Comparison of ENCODE assay signal across 8 cellular contexts in the genomic region with DNA sequence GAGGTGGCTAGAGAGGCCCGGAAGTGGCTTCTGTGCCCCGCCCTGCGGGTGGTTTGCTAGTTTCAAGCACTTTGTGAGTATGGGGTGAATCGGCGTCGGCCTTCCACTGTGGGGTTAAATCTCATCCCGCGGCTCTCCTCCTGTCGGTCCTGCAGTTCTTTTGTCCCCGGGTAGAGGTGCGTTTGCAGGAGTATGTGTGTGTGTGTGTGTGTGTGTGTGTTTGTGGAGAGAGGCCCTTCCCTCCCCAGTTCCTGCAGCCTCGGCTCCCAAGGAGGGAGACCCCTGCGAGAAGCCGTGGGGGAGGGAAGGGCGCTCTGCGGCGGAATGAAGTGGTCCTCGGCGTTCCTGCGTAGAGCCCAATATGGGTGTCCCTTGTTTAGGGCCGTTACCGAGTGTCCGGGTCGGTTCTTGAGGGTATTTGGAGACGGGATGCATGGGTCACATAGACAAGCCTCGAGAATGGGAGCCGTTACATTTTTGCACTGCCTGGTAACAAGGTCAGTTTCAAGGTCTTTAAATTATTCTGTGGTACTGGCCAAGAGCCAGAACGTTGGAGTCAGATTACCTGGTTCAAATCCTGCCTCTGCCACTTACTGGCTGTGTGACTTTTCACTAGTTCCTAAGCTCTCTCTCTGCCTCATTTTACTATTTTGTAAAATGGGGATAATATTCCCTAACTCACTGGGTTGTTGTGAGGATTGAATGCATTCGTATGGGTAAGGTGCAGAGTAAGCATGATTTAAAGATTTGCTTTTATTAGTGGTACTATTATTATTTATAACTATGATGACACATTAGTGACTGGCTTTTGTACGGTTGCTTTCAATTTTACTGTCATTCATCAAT. TPM values are rescaled to one million over a fixed set of nuclear protein-coding genes. Genes with fewer than 3 reads are reported as not detected.
DNase-seq lines count a peak whose midpoint lies in the region; ATAC-seq, FAIRE-seq and TF ChIP-seq lines count a peak whose summit lies in the region.

A gene (plus strand): TSS at position 56 of the 846 bp plus-strand sequence. CDS start 9,640 bp downstream, outside the sequence.

- DNase-seq in D721Med (ENCODE audit: insufficient read length, low spot score) (peak; percentile 75), HT1080 (ENCODE audit: low read depth) (peak; percentile 81), OCI-M1 (lab: John Stamatoyannopoulos, UW) (peak; percentile 97), activated T-cell treated with anti-CD3 and anti-CD28 coated beads for 4 hours (peak; percentile 74), erythroblast (lab: John Stamatoyannopoulos, UW) (peak; percentile 89 to 91)
- peak; percentile 91 for DNase-seq in stimulated activated CD8-positive, alpha-beta memory T cell treated with anti-CD3 and anti-CD28 coated beads, Interleukin-4, amount 100 ng/mL, for 48 hours

- H3K36me3 ChIP-seq in mucosa of rectum (ENCODE audit: control insufficient read depth in 2 of 2, insufficient read depth in 2 of 2, low read length in 2 of 2): no peaks in the 10 kb centered on the region

- TF ChIP-seq CTCF in D721Med (IDR thresholded peaks at IDR 0.05; ENCODE audit: insufficient read depth, missing control alignments): no peak

- no peaks in the 10 kb centered on the region for H3K9me3 ChIP-seq in mucosa of rectum (ENCODE audit: control insufficient read depth in 2 of 2, low read length in 2 of 2)

- peak; percentile 80 for TF ChIP-seq POLR2A in erythroblast (IDR thresholded peaks at IDR 0.05; ENCODE audit: low read length)

- no peak for FAIRE-seq in D721Med (lab: Jason Lieb, UNC)

- ATAC-seq in GM21360 (IDR thresholded peaks at IDR 0.05; ENCODE audit: unreplicated experiment): peak; percentile 89

- peak within 1 kb of the TSS; percentile 85 to 94 for H3K4me3 ChIP-seq in mucosa of rectum (ENCODE audit: low read length in 2 of 2)

- H3K27ac ChIP-seq in mucosa of rectum (ENCODE audit: low read depth in 2 of 2, low read length in 2 of 2): peak within 1 kb of the TSS; percentile 73 to 82

- H3K4me1 ChIP-seq in mucosa of rectum (ENCODE audit: control insufficient read depth in 2 of 2, insufficient read depth in 2 of 2, low read length in 2 of 2): peaks cover 15 to 19% of the 10 kb centered on the region in 2 donors

- H3K27me3 ChIP-seq in mucosa of rectum (ENCODE audit: control insufficient read depth in 2 of 2, insufficient read depth in 2 of 2, low read length in 2 of 2): no peaks in the 10 kb centered on the region

- peak within 1 kb of the TSS; percentile 88 to 92 for H3K9ac ChIP-seq in mucosa of rectum (ENCODE audit: low read depth in 1 of 2, low read length in 2 of 2)

RNA-seq across cellular contexts. Expression of the gene that starts here (rescaled TPM):
- 2.9 and 3.4 TPM in 2 replicates for total RNA-seq in HT1080 (2014; rRNA removed; shearing (Covaris generic))
- 2.3 and 3.5 TPM in 2 replicates for polyA plus RNA-seq in HT1080 (2015; cell fraction: cytosol; rRNA removed)
- 5.1 and 6.6 TPM in 2 replicates for polyA plus RNA-seq in HT1080 (2015; cell fraction: nucleus; rRNA removed)

Comparison
In these comparisons a context has a peak if more than half of its experiments do, and no peak if none do; other contexts are left out.
1. Peak in every context shown above with its lines: DNase-seq, ATAC-seq, H3K4me3 ChIP-seq and H3K27ac ChIP-seq.